In the genomic region with DNA sequence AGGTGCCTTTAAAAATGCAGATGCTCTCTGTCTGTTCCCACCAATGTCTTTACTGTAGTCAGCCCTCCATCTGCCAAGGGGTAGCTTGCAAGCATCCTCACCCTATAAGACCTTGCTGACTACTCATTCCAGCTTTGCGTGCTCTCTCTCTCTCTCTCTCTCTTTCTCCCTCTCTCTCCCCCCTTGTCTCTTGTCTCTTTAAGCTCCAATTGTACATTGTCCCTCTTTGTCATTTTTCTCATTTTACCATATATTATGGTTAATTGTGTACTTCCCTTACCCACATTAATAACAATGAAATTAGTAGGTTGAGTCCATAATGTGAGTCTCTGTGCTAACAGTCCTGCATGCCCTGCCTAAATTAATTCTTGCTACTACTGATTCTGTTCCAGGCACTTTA, we compare ENCODE assay signal across 8 cellular contexts.
"Had no signal": no experiment of that assay in that cellular context is flagged by ENCODE, and none has a peak within 500 bp of the region (broad histone marks: within the 10 kb centered on the region; RNA-seq: fewer than 3 reads in every experiment).

No MANE protein-coding gene starts in this region.

- H3K27me3 Mint-ChIP-seq: IgD-negative memory B cell had no signal

- H3K4me3 Mint-ChIP-seq: IgD-negative memory B cell had no signal

- H3K36me3 Mint-ChIP-seq: IgD-negative memory B cell had no signal

- H3K4me3 ChIP-seq: K562 had no signal

- H3K27ac Mint-ChIP-seq: IgD-negative memory B cell had no signal

- DNase-seq: IMR-90, KBM-7, KG1 had no signal

- H3K4me1 Mint-ChIP-seq: IgD-negative memory B cell had no signal

- ATAC-seq: HepG2, K562 had no signal

- H3K27ac ChIP-seq: HL-60, KMS-11 had no signal
